Comparison of ENCODE assay signal across 8 cellular contexts in genomic region chr12:68610435-68611093, GRCh38. TPM values are rescaled to one million over a fixed set of nuclear protein-coding genes. Genes with fewer than 3 reads are reported as not detected.
DNase-seq lines count a peak whose midpoint lies in the region; ATAC-seq and TF ChIP-seq lines count a peak whose summit lies in the region.

Gene RAP1B, plus strand, starts transcription at chr12:68610899. Its CDS starts 37,826 bp downstream, at chr12:68648725.

- no peaks in the 10 kb centered on the region for H3K9me3 Mint-ChIP-seq in nephron

- H3K4me1 Mint-ChIP-seq in nephron: peaks cover 55% of the 10 kb centered on the region

- TF ChIP-seq CTCF in LNCaP clone FGC (IDR thresholded peaks at IDR 0.05; ENCODE audit: control insufficient read depth, extremely low read depth, insufficient read depth) (no peak), RWPE2 (IDR thresholded peaks at IDR 0.05; ENCODE audit: poor library complexity, severe bottlenecking) (no peak), fibroblast of the aortic adventitia (IDR thresholded peaks at IDR 0.05; ENCODE audit: insufficient read depth, low read length) (no peak), nephron (IDR thresholded peaks at IDR 0.05; ENCODE audit: unreplicated experiment in 3 of 3) (no peak)

- peak within 1 kb of the TSS; percentile 100 for H3K27ac Mint-ChIP-seq in nephron

- no peaks in the 10 kb centered on the region for H3K9me3 ChIP-seq in RWPE2 (ENCODE audit: severe bottlenecking)

- peak within 1 kb of the TSS; percentile 75 for H3K27ac ChIP-seq in RWPE2 (ENCODE audit: poor library complexity, severe bottlenecking)

- peaks cover 18% of the 10 kb centered on the region for H3K36me3 Mint-ChIP-seq in nephron (ENCODE audit: low read depth)

- H3K36me3 ChIP-seq in RWPE2 (ENCODE audit: low read depth): peaks cover 21% of the 10 kb centered on the region

- peaks cover 26% of the 10 kb centered on the region for H3K4me1 ChIP-seq in RWPE2 (ENCODE audit: insufficient read depth, poor library complexity, severe bottlenecking)

- H3K4me3 Mint-ChIP-seq in nephron: peak within 1 kb of the TSS; percentile 93 to 99 (median 94)

- ATAC-seq in RWPE2 (ENCODE audit: low read depth): peak; percentile 86
- peak; percentile 89 for ATAC-seq in stimulated activated naive CD8-positive, alpha-beta T cell treated with anti-CD3 and anti-CD28 coated beads, Interleukin-15, Interleukin-2, amounts not matched to agents 100 U/mL and 50 U/mL, for 24 hours

- H3K27me3 ChIP-seq in RWPE2 (ENCODE audit: insufficient read depth, poor library complexity, severe bottlenecking): no peaks in the 10 kb centered on the region

- DNase-seq in EL (peak; percentile 89), H4 (ENCODE audit: low spot score) (peak; percentile 82), LNCaP clone FGC (ENCODE audit: low read depth) (peak; percentile 65), RWPE2 (ENCODE audit: low spot score) (peak; percentile 79), fibroblast of the aortic adventitia (ENCODE audit: low read depth) (peak; percentile 89)
- DNase-seq in activated effector memory CD4-positive, alpha-beta T cell treated with Interleukin-2 at 50 U/mL for 16 hours: peak; percentile 87
- DNase-seq in stimulated activated naive CD8-positive, alpha-beta T cell treated with anti-CD3 and anti-CD28 coated beads, Interleukin-15, Interleukin-2, amounts not matched to agents 100 U/mL and 50 U/mL, for 24 hours: peak; percentile 89

- H3K4me3 ChIP-seq in LNCaP clone FGC (ENCODE audit: low read depth, low read length): peak within 1 kb of the TSS; percentile 89
- peak within 1 kb of the TSS; percentile 94 for H3K4me3 ChIP-seq in RWPE2 (ENCODE audit: severe bottlenecking)
- H3K4me3 ChIP-seq in fibroblast of the aortic adventitia (ENCODE audit: low read depth, low read length): peak within 1 kb of the TSS; percentile 92

- H3K27me3 Mint-ChIP-seq in nephron (ENCODE audit: low read depth): no peaks in the 10 kb centered on the region

RNA-seq across cellular contexts. Expression of gene RAP1B, which starts in this region (rescaled TPM):
- total RNA-seq in H4 (2014; rRNA removed; shearing (Covaris generic)): 122 and 159 TPM in 2 replicates
- total RNA-seq in fibroblast of the aortic adventitia (ENCODE audit: low replicate concordance): 256 and 294 TPM in 2 replicates

Comparison
In these comparisons a context has a peak if more than half of its experiments do, and no peak if none do; other contexts are left out.
1. Peak in every context shown above with its lines: DNase-seq, ATAC-seq, H3K4me3 ChIP-seq and H3K27ac ChIP-seq.